Comparison of ENCODE assay signal across 9 cellular contexts in the genomic region with DNA sequence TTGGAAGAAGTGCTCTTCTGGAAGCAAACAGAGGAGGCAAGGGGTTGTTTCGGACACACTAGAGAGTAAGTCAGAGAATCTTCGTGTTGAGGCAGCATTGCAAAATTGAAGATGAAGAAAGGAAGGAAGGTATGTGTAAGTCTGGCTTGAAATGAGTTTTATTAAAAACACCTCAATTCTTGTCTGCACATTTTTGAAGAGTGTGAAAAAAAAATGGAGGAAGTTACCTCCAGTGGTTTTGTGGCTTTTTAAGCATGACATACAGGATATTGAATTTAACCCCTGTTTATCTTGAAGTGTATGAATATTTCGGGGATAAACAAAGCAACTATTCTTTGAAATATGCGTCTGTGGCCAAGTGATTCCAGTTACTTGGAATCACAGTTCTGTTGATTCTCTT.
A peak's percentile ranks its signal among the peaks of the same experiment; 100 is the strongest.
DNase-seq lines count a peak whose midpoint lies in the region; TF ChIP-seq lines count a peak whose summit lies in the region.
"Had no signal": no experiment of that assay in that cellular context is flagged by ENCODE, and none has a peak within 500 bp of the region (broad histone marks: within the 10 kb centered on the region; RNA-seq: fewer than 3 reads in every experiment).

No MANE protein-coding gene starts in this region.

- in situ Hi-C loops in mammary epithelial cell (cut with MboI; ENCODE audit: low sequenced_read_pairs in 2 of 2) (no loop called here), HAP-1 (cut with MboI; ENCODE audit: low sequenced_read_pairs) (no loop called here)

- H3K27ac ChIP-seq in MM.1S (ENCODE audit: low read length) (peak overlapping the region; percentile 93; the same call in 1 of the 2 replicates), mammary epithelial cell (ENCODE audit: insufficient read depth, low read depth, low read length) (no peak overlapping the region), neutrophil (peak overlapping the region; percentile 96)

- H4K20me1 ChIP-seq in MM.1S (ENCODE audit: insufficient read depth, low read length) (no peaks in the 10 kb centered on the region), mammary epithelial cell (ENCODE audit: insufficient read depth, low read length) (no peaks in the 10 kb centered on the region)

- H3K9me2 ChIP-seq in MM.1S (replicated peaks; ENCODE audit: insufficient read depth, low read length): no peaks in the 10 kb centered on the region

- H2AFZ ChIP-seq in MM.1S (ENCODE audit: low read length) (no peak overlapping the region), mammary epithelial cell (ENCODE audit: low read depth, low read length) (no peak overlapping the region)

- H3K9ac ChIP-seq in MM.1S (ENCODE audit: low read length): peak overlapping the region; percentile 87; the same call in 1 of the 2 replicates
- no peak overlapping the region for H3K9ac ChIP-seq in mammary epithelial cell (ENCODE audit: insufficient read depth, low read length)

- H3K79me2 ChIP-seq in MM.1S (ENCODE audit: low read length) (peaks cover 36% of the 10 kb centered on the region), mammary epithelial cell (ENCODE audit: insufficient read depth, low read length) (no peaks in the 10 kb centered on the region)

- H3K27me3 ChIP-seq in MM.1S (replicated peaks; ENCODE audit: insufficient read depth, low read length) (no peaks in the 10 kb centered on the region), mammary epithelial cell (ENCODE audit: insufficient read depth, low read length) (peaks cover 2% of the 10 kb centered on the region), neutrophil (no peaks in the 10 kb centered on the region), HAP-1 (ENCODE audit: low read depth) (peaks cover 14% of the 10 kb centered on the region; the same call in 1 of the 2 replicates)

- H3K9me3 ChIP-seq in MM.1S (replicated peaks; ENCODE audit: insufficient read depth, low read length) (no peaks in the 10 kb centered on the region), mammary epithelial cell (replicated peaks; ENCODE audit: insufficient read depth, low read length) (no peaks in the 10 kb centered on the region), neutrophil (no peaks in the 10 kb centered on the region), HAP-1 (no peaks in the 10 kb centered on the region)

- intact Hi-C loops in mammary epithelial cell (cut with micrococcal nuclease): loop anchor here (1.0 kb wide), 1 partner anchor 59 kb away; no protein-coding TSS in a partner anchor

- dilution Hi-C loops in mammary epithelial cell (cut with HindIII; ENCODE audit: low sequenced_read_pairs): no loop called here

- no peaks in the 10 kb centered on the region for H3K36me3 ChIP-seq in MM.1S (replicated peaks; ENCODE audit: insufficient read depth, low read length)
- H3K36me3 ChIP-seq in mammary epithelial cell (ENCODE audit: insufficient read depth, low read length): no peaks in the 10 kb centered on the region
- H3K36me3 ChIP-seq in neutrophil: peaks cover 5% of the 10 kb centered on the region
- H3K36me3 ChIP-seq in HAP-1 (replicated peaks): no peaks in the 10 kb centered on the region

- H3F3A ChIP-seq in MM.1S (ENCODE audit: insufficient read depth, low read length): peaks cover 25% of the 10 kb centered on the region

- no TSS peak for BruUV-seq in mammary epithelial cell (replicated peaks; lab: Mats Ljungman, UMichigan)

- H3K4me3 ChIP-seq in MM.1S (ENCODE audit: low read length) (no peak overlapping the region), mammary epithelial cell (replicated peaks in 1 of 3; ENCODE audit: insufficient read depth in 1 of 3, low read depth in 2 of 3, low read length in 3 of 3) (no peak overlapping the region), neutrophil (ENCODE audit: low read depth in 1 of 2, low read length in 1 of 2) (peak overlapping the region; percentile 77 to 98), HAP-1 (no peak overlapping the region)
- H3K4me3 ChIP-seq: K562 had no signal

- peak; percentile 61 for DNase-seq in EH (ENCODE audit: low read depth)
- DNase-seq in MM.1S: peak; percentile 49
- peak; percentile 39 for DNase-seq in mammary epithelial cell
- no peak for DNase-seq in NCI-H2029 treated with DMSO at 0.1 percent for 48 hours (lab: John Stamatoyannopoulos, UW)
- DNase-seq in HAP-1 (ENCODE audit: low spot score in 2 of 2): no peak
- DNase-seq in GM10266 (ENCODE audit: extremely low spot score): no peak
- no peak for DNase-seq in activated effector memory CD4-positive, alpha-beta T cell treated with Interleukin-2 at 50 U/mL for 16 hours

- H3K4me1 ChIP-seq in MM.1S (ENCODE audit: low read length) (peaks cover 41% of the 10 kb centered on the region), mammary epithelial cell (ENCODE audit: insufficient read depth, low read length) (peaks cover 14% of the 10 kb centered on the region), neutrophil (ENCODE audit: control insufficient read depth in 1 of 2, insufficient read depth in 1 of 2, low read depth in 1 of 2, low read length in 1 of 2) (peaks cover 79 to 87% of the 10 kb centered on the region in 2 experiments), HAP-1 (peaks cover 36% of the 10 kb centered on the region)

- 3% methylated on average over 3 of the region's 4 CpGs for WGBS in mammary epithelial cell (ENCODE audit: low coverage, missing lambda C conversion rate)

- CTCF ChIA-PET in mammary epithelial cell (lab: Charles Lee; ENCODE audit: low non-redundant PET): no interaction called here

- no peak for TF ChIP-seq CTCF in MM.1S (IDR thresholded peaks at IDR 0.05; ENCODE audit: low read length)
- TF ChIP-seq CTCF in mammary epithelial cell (conservative IDR thresholded peaks at IDR 0.05 in 1 of 2, IDR thresholded peaks at IDR 0.05 in 1 of 2; ENCODE audit: extremely low read depth in 1 of 2, insufficient read depth in 1 of 2, low read depth in 1 of 2, low read length in 2 of 2): no peak
- no peak for TF ChIP-seq CTCF in neutrophil (IDR thresholded peaks at IDR 0.05)
- no peak for TF ChIP-seq CTCF in GM10266 (IDR thresholded peaks at IDR 0.05; ENCODE audit: control insufficient read depth, insufficient read depth, low read depth, missing control alignments)

- peak overlapping the region; percentile 94 for H3K4me2 ChIP-seq in MM.1S (ENCODE audit: low read depth, low read length)
- peak overlapping the region; percentile 31 for H3K4me2 ChIP-seq in mammary epithelial cell (ENCODE audit: insufficient read depth, low read depth, low read length)

Comparison
In these comparisons a context has a peak if more than half of its experiments do, and no peak if none do; other contexts are left out.
1. DNase-seq: peak in EH (single experiment), MM.1S (single experiment) and mammary epithelial cell (single experiment); none in NCI-H2029 treated with DMSO at 0.1 percent for 48 hours (single experiment), HAP-1 (0 of 2), GM10266 (single experiment) and activated effector memory CD4-positive, alpha-beta T cell treated with Interleukin-2 at 50 U/mL for 16 hours (single experiment).
2. H3K4me3 ChIP-seq: peak in neutrophil (2 of 2); none in MM.1S (single experiment), mammary epithelial cell (0 of 3) and HAP-1 (single experiment).